Comparison of ENCODE assay signal across 8 cellular contexts in the genomic region with DNA sequence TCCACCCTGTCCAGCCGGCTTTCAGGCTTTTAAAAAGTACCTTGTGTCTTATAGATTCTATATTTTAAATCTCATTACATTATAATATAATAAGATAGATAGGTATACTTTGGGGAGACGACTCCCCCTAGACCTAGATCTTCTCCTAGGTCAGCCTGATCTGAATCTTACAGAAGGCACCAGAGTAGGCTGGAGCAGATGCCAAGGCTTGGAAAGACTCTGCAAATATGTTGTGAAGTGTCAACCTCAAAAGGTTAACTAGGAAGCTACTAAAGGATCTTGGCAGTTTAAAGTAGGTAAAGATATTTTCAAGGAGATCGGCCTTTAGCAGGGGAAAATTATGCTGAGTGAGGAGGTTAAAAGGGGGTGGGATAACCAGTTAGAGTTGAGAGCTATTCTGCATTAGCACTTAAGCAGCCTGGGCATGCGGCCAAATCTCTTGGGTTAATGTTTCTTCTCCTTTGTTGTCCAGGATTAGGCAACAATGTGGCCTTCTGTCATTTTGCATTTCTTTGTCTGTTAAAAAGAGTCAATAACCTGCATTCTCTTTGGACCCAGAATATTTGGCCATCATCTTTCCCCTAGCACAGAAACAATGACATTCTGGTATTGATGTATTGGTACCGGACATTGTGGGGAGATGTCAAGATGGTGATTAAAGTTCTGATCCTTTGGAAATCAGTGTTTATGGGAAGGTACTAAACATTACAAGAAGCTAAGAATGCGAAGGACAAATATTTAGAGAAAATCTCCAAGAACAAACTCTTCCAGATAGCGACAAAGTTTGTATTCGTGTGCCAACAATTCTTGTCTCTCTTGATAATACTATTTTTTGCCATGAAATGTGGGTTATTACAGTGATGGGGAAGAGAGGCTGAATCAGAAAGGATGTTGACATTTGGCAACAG. TPM values are rescaled to one million over a fixed set of nuclear protein-coding genes. Genes with fewer than 3 reads are reported as not detected.
DNase-seq lines count a peak whose midpoint lies in the region; ATAC-seq and TF ChIP-seq lines count a peak whose summit lies in the region.

No MANE protein-coding gene starts in this region.

- no peak for TF ChIP-seq POLR2A in HCT116 (IDR thresholded peaks at IDR 0.05; ENCODE audit: borderline replicate concordance, extremely low read depth, insufficient read depth, insufficient read length)

- no peak overlapping the region for H2AFZ ChIP-seq in HCT116 (ENCODE audit: low read depth, low read length, poor library complexity, severe bottlenecking)

- no peak overlapping the region for H3K27ac Mint-ChIP-seq in stimulated activated naive CD8-positive, alpha-beta T cell treated with anti-CD3 and anti-CD28 coated beads, Interleukin-15, amount 100 ng/mL, for 72 hours

- BruUV-seq in HCT116 (replicated peaks; lab: Mats Ljungman, UMichigan) = no TSS peak

- H3K4me3 Mint-ChIP-seq in stimulated activated naive CD8-positive, alpha-beta T cell treated with anti-CD3 and anti-CD28 coated beads, Interleukin-15, amount 100 ng/mL, for 72 hours = no peak overlapping the region

- H3K4me3 ChIP-seq in HCT116 (replicated peaks in 1 of 2; ENCODE audit: low read depth in 1 of 2, low read length in 2 of 2) = no peak overlapping the region

- no peak for TF ChIP-seq CTCF in HCT116 (IDR thresholded peaks at IDR 0.05 in 2 of 3, conservative IDR thresholded peaks at IDR 0.05 in 1 of 3; ENCODE audit: borderline replicate concordance in 1 of 3, insufficient read depth in 1 of 3, low read depth in 2 of 3, low read length in 2 of 3)

- H3K9me3 ChIP-seq in HCT116 (ENCODE audit: control insufficient read depth in 1 of 2, insufficient read depth in 1 of 2, low read depth in 1 of 2, low read length in 2 of 2) = no peaks in the 10 kb centered on the region

- no peaks in the 10 kb centered on the region for H3K79me2 ChIP-seq in HCT116 (ENCODE audit: insufficient read depth, low read length)

- H3K4me1 ChIP-seq in HCT116 (ENCODE audit: control insufficient read depth in 1 of 2, insufficient read depth in 2 of 2, low read length in 2 of 2) = no peaks in the 10 kb centered on the region

- H3K9me2 ChIP-seq in HCT116 (ENCODE audit: insufficient read depth) = no peaks in the 10 kb centered on the region

- no peaks in the 10 kb centered on the region for H3K36me3 ChIP-seq in HCT116 (ENCODE audit: control insufficient read depth in 1 of 2, insufficient read depth in 2 of 2, low read length in 2 of 2)

- RAD21 ChIA-PET in HCT116 (lab: Charles Lee; ENCODE audit: low non-redundant PET in 1 of 2, low total read pairs in 2 of 2, uncharacterized antibody in 2 of 2, unreplicated experiment in 2 of 2) = no interaction called here

- H3K9me3 Mint-ChIP-seq in stimulated activated naive CD8-positive, alpha-beta T cell treated with anti-CD3 and anti-CD28 coated beads, Interleukin-15, amount 100 ng/mL, for 72 hours = no peaks in the 10 kb centered on the region

- no peaks in the 10 kb centered on the region for H3K4me1 Mint-ChIP-seq in stimulated activated naive CD8-positive, alpha-beta T cell treated with anti-CD3 and anti-CD28 coated beads, Interleukin-15, amount 100 ng/mL, for 72 hours

- POLR2A ChIA-PET in HCT116 (lab: Charles Lee) = no interaction called here

- no peaks in the 10 kb centered on the region for H4K20me1 ChIP-seq in HCT116 (ENCODE audit: insufficient read depth)

- no peaks in the 10 kb centered on the region for H3K27me3 Mint-ChIP-seq in stimulated activated naive CD8-positive, alpha-beta T cell treated with anti-CD3 and anti-CD28 coated beads, Interleukin-15, amount 100 ng/mL, for 72 hours

- intact Hi-C loops in HCT116 (cut with micrococcal nuclease) = no loop called here

- CTCF ChIA-PET in HCT116 (lab: Charles Lee) = no interaction called here

- TF ChIP-seq RAD21 in HCT116 (IDR thresholded peaks at IDR 0.05; ENCODE audit: low read depth) = no peak

- ATAC-seq in HCT116 = no peak
- ATAC-seq in stimulated activated naive CD8-positive, alpha-beta T cell treated with anti-CD3 and anti-CD28 coated beads, Interleukin-15, amount 100 ng/mL, for 72 hours = no peak
- no peak for ATAC-seq in GM21717 (IDR thresholded peaks at IDR 0.05; ENCODE audit: unreplicated experiment)
- no peak for ATAC-seq in GM21423 (IDR thresholded peaks at IDR 0.05; ENCODE audit: unreplicated experiment)

- H3K27ac ChIP-seq in HCT116 (ENCODE audit: low read depth, low read length) = no peak overlapping the region

- no peak overlapping the region for H3K9ac ChIP-seq in HCT116 (ENCODE audit: low read length)

- no peak overlapping the region for H3K4me2 ChIP-seq in HCT116 (ENCODE audit: low read length)

- H3K27me3 ChIP-seq in HCT116 (ENCODE audit: insufficient read depth, low read length) = no peaks in the 10 kb centered on the region

- DNase-seq in HCT116 (ENCODE audit: low read depth, low spot score) (no peak), NCI-H510A (lab: John Stamatoyannopoulos, UW) (peak; percentile 89), cerebellum (ENCODE audit: low spot score) (peak; percentile 39), medulla oblongata (ENCODE audit: extremely low spot score) (peak; percentile 89), GF-D8 (lab: John Stamatoyannopoulos, UW) (no peak)
- no peak for DNase-seq in stimulated activated naive CD8-positive, alpha-beta T cell treated with anti-CD3 and anti-CD28 coated beads, Interleukin-15, amount 100 ng/mL, for 72 hours

TF ChIP-seq in HCT116, 20 proteins besides CTCF, POLR2A, EP300 and RAD21:
- TF ChIP-seq TCF7L2 (IDR thresholded peaks at IDR 0.05; ENCODE audit: borderline replicate concordance, extremely low read depth, insufficient read depth, insufficient read length) = peak; percentile 35
- TF ChIP-seq CEBPB (IDR thresholded peaks at IDR 0.05; ENCODE audit: low read depth) = no peak
TF ChIP-seq in HCT116: peak in this region for 1.

RNA-seq across cellular contexts. Expression of a gene that starts 51.2 kb away (rescaled TPM):
- total RNA-seq in HCT116 (2021; ENCODE audit: unreplicated experiment) (58.7 TPM), cerebellum (63.4 TPM)
- polyA plus RNA-seq in HCT116 (2012) = 28.1 and 38.5 TPM in 2 replicates

Comparison
In these comparisons a context has a peak if more than half of its experiments do, and no peak if none do; other contexts are left out.
1. DNase-seq: peak in NCI-H510A (single experiment), cerebellum (single experiment) and medulla oblongata (single experiment); none in HCT116 (single experiment), stimulated activated naive CD8-positive, alpha-beta T cell treated with anti-CD3 and anti-CD28 coated beads, Interleukin-15, amount 100 ng/mL, for 72 hours (0 of 2) and GF-D8 (single experiment).